Comparison of ENCODE assay signal across 8 cellular contexts in the genomic region with DNA sequence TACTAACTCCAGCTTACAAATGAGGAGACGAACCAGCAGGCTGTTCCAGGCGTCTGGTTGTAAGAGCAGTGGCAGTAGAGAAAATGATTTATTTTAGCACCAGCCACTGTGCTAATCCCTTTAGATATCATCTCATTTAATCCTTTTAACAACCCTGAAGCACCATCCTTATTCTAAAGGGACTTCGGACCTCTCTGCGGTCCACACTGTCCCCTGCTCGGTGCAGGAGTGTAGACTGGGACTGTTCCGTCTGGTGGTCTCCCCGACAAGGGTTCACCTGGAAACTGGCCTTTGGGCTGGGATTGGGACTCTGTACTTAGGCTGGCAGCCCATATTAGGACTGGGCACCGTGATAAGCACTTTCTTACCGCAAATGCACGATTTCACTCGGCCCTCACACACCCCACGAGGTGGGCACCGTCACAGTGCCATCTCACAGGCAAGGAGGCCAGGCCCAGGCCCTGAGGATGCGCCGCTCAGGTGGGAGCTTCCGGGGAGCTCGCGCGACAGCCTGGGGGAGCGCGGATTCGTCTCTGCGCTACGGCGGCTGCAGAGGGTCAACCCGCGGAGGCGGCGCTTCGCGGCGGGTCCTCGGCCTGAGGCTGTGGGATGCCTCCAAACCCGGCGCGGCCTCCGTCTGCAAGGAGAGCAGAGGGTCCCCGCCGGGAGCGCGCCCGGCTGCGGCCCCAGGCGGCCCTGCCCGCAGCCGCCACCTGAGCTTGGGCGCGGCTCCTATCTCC. TPM values are rescaled to one million over a fixed set of nuclear protein-coding genes. Genes with fewer than 3 reads are reported as not detected.
A peak's percentile ranks its signal among the peaks of the same experiment; 100 is the strongest.
DNase-seq lines count a peak whose midpoint lies in the region; ATAC-seq, FAIRE-seq and TF ChIP-seq lines count a peak whose summit lies in the region.

No MANE protein-coding gene starts in this region.

- H3K4me1 Mint-ChIP-seq in HFFc6 (ENCODE audit: low read depth), result peaks cover 12% of the 10 kb centered on the region

- peak overlapping the region; percentile 75 for H3K27ac ChIP-seq in right cardiac atrium (ENCODE audit: low read length)
- peak overlapping the region; percentile 60 for H3K27ac ChIP-seq in psoas muscle

- 2% methylated on average over 48 of the region's 48 CpGs for WGBS in right cardiac atrium
- WGBS in psoas muscle, 3 donors, result 1 to 3% (median 2%) methylated on average over 48 of the region's 48 CpGs

- ATAC-seq in right cardiac atrium, result peak; percentile 89 to 90
- peak; percentile 90 to 95 (median 92) for ATAC-seq in psoas muscle

- intact Hi-C loops in right cardiac atrium (cut with DNase I), result loop anchor here in 1 of 4 donors (5.0 kb wide), 2 partner anchors 41 to 59 kb away; no protein-coding TSS in a partner anchor
- intact Hi-C loops in psoas muscle (cut with DNase I), result loop anchor here (5.0 to 10.0 kb wide), 4 partner anchors 36 to 266 kb away; partner anchors contain the start of gene CD58 (in 1 of the 2)

- H3K4me1 ChIP-seq in right cardiac atrium (ENCODE audit: control insufficient read depth, insufficient read depth, low read length) (peaks cover 7% of the 10 kb centered on the region), psoas muscle (peaks cover 16% of the 10 kb centered on the region)

- no peaks in the 10 kb centered on the region for H3K36me3 Mint-ChIP-seq in HFFc6 (ENCODE audit: low read depth)

- FAIRE-seq in urothelium cell line (lab: Jason Lieb, UNC), result no peak

- DNase-seq in GM10266 (ENCODE audit: extremely low spot score) (peak; percentile 83), HFFc6 (peak; percentile 66), NCI-H1048 (lab: John Stamatoyannopoulos, UW) (peak; percentile 54), T follicular helper cell (ENCODE audit: low read depth) (peak; percentile 83), amniotic epithelial cell (ENCODE audit: low read depth) (peak; percentile 72), right cardiac atrium (peak; percentile 86 to 94 (median 93)), psoas muscle (peak; percentile 87 to 91), urothelium cell line (ENCODE audit: low spot score) (peak; percentile 94)

- H3K36me3 ChIP-seq in psoas muscle (ENCODE audit: insufficient read depth in 1 of 2, low read depth in 1 of 2), result no peaks in the 10 kb centered on the region

- TF ChIP-seq CTCF in GM10266 (IDR thresholded peaks at IDR 0.05; ENCODE audit: control insufficient read depth, insufficient read depth, low read depth, missing control alignments) (no peak), HFFc6 (IDR thresholded peaks at IDR 0.05) (no peak), psoas muscle (IDR thresholded peaks at IDR 0.05) (no peak)

- H3K4me3 ChIP-seq in right cardiac atrium (ENCODE audit: low read length), result peak overlapping the region; percentile 49
- H3K4me3 ChIP-seq in psoas muscle, result peak overlapping the region; percentile 83

- H3K9me3 Mint-ChIP-seq in HFFc6, result no peaks in the 10 kb centered on the region

- H3K27me3 Mint-ChIP-seq in HFFc6 (ENCODE audit: insufficient read depth), result peaks cover 6% of the 10 kb centered on the region; the same call in 1 of the 2 replicates

- no peaks in the 10 kb centered on the region for H3K9me3 ChIP-seq in right cardiac atrium (ENCODE audit: control insufficient read depth, low read length)
- H3K9me3 ChIP-seq in psoas muscle, result no peaks in the 10 kb centered on the region

- H3K27me3 ChIP-seq in right cardiac atrium (ENCODE audit: control insufficient read depth, insufficient read depth), result no peaks in the 10 kb centered on the region
- H3K27me3 ChIP-seq in psoas muscle (ENCODE audit: insufficient read depth in 3 of 3, low read length in 2 of 3), result no peaks in the 10 kb centered on the region

- H3K4me3 Mint-ChIP-seq in HFFc6, result peak overlapping the region; percentile 88

- H3K27ac Mint-ChIP-seq in HFFc6, result peak overlapping the region; percentile 66

RNA-seq across cellular contexts. Expression of gene ATP1A1, which starts 45.2 kb away (rescaled TPM):
- total RNA-seq in HFFc6 (2021; fragmentation: NEBNext Ultra II Directional; extraction: Animal tissue kit (Norgen Biotek cat#: 25700)), result 100 to 1,000 TPM; 192 to 244 (median 222) TPM
- total RNA-seq in right cardiac atrium (100 to 1,000 TPM; 166 to 326 (median 226) TPM), psoas muscle (100 to 1,000 TPM in 2 of 4 donors, 10 to 100 TPM in 2; 66.1 to 342 (median 150) TPM)
- polyA plus RNA-seq in right cardiac atrium (155 TPM), psoas muscle (100 to 1,000 TPM; 126 to 440 (median 309) TPM)

Comparison
In these comparisons a context has a peak if more than half of its experiments do, and no peak if none do; other contexts are left out.
1. Peak in every context shown above with its lines: DNase-seq, ATAC-seq, H3K4me3 ChIP-seq and H3K27ac ChIP-seq.